ENCODE assay signal across 8 cellular contexts in the genomic region with DNA sequence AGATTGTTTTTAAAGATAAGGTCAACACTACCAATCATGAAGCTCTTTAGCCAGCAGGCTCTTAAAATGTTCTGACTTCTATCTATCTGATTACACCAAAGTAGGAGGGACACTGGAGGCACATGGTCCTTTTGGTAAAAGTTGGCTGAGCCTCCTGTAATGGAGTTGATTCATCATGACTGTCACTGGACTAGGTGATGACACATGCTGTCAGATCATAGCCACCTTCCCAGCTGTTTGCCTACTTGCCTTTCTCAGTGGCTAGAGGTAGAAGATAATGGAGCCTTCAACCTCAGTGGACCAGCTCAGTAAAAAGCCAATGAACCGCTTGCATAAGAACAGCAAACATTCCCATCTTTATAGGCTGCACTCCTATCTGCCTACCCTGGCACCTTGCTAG.
DNase-seq lines count a peak whose midpoint lies in the region; ATAC-seq, FAIRE-seq and TF ChIP-seq lines count a peak whose summit lies in the region.
"Not testable (repeated sequence)": the region's sequence is repeated elsewhere in the genome, so short reads cannot be mapped to it uniquely, and the experiment has no call there.

No MANE protein-coding gene starts in this region.

- POLR2A ChIA-PET in MCF 10A (lab: Yijun Ruan, JAX); HepG2 (lab: Yijun Ruan, JAX): not testable (repeated sequence)

- not testable (repeated sequence) for TF ChIP-seq CTCF in MCF 10A (IDR thresholded peaks at IDR 0.05; ENCODE audit: unreplicated experiment); HepG2 (CRISPR knock-in tag; IDR thresholded peaks at IDR 0.05)

- not testable (repeated sequence) for H3K9me3 Mint-ChIP-seq in MCF 10A (ENCODE audit: unreplicated experiment)

- H3K27me3 Mint-ChIP-seq in MCF 10A (ENCODE audit: insufficient read depth, unreplicated experiment) = peaks cover 24% of the 10 kb centered on the region

- not testable (repeated sequence) for H3K4me1 Mint-ChIP-seq in MCF 10A (ENCODE audit: insufficient read depth, unreplicated experiment)

- H3K9ac ChIP-seq in HepG2 (ENCODE audit: insufficient read depth, low read depth, low read length) = not testable (repeated sequence)

- CTCF ChIA-PET in MCF 10A (lab: Yijun Ruan, JAX); HepG2 (lab: Yijun Ruan, JAX; ENCODE audit: low intra/inter-chr PET ratio, low total read pairs): not testable (repeated sequence)

- not testable (repeated sequence) for H4K20me1 ChIP-seq in HepG2 (ENCODE audit: insufficient read depth, low read length)

- H3K27ac Mint-ChIP-seq in MCF 10A (ENCODE audit: low read depth, unreplicated experiment) = not testable (repeated sequence)

- not testable (repeated sequence) for TF ChIP-seq POLR2A in HepG2 (IDR thresholded peaks at IDR 0.05; ENCODE audit: insufficient read depth in 1 of 2, low read depth in 2 of 2, low read length in 2 of 2)

- peaks cover 11% of the 10 kb centered on the region for H3K4me1 ChIP-seq in HepG2 (ENCODE audit: insufficient read depth, low read length)

- not testable (repeated sequence) for H3K4me2 ChIP-seq in HepG2 (ENCODE audit: low read depth, low read length)

- DNase-seq in ELR (ENCODE audit: low read depth) = peak; percentile 43
- peak; percentile 57 for DNase-seq in HT1080 (ENCODE audit: low read depth)
- DNase-seq in MG63 = peak; percentile 33
- peak; percentile 41 for DNase-seq in RCC 7860 (ENCODE audit: low spot score)
- DNase-seq in SW480 (ENCODE audit: low spot score) = peak; percentile 4
- DNase-seq in MCF 10A (ENCODE audit: unreplicated experiment) = peak; percentile 9
- not testable (repeated sequence) for DNase-seq in HepG2 (ENCODE audit: low spot score)
- peak; percentile 8 for DNase-seq in stimulated activated CD4-positive, alpha-beta T cell treated with anti-CD3 and anti-CD28 coated beads, Interleukin-1b, Interleukin-23, amount 100 ng/mL, for 48 hours

- TF ChIP-seq RAD21 in HepG2 (CRISPR knock-in tag; IDR thresholded peaks at IDR 0.05) = not testable (repeated sequence)

- not testable (repeated sequence) for H3K36me3 ChIP-seq in MG63; HepG2 (replicated peaks in 1 of 2; ENCODE audit: control insufficient read depth in 1 of 2, insufficient read depth in 2 of 2, low read length in 2 of 2)

- in situ Hi-C loops in HepG2 (cut with HindIII; ENCODE audit: extremely low pct_ligation_motif_present, low pct_unique_long_range_greater_than_20kb) = not testable (repeated sequence)

- H3K36me3 Mint-ChIP-seq in MCF 10A (ENCODE audit: insufficient read depth, unreplicated experiment) = not testable (repeated sequence)

- FAIRE-seq in RCC 7860 (lab: Jason Lieb, UNC); HepG2 (lab: Jason Lieb, UNC): not testable (repeated sequence)

- H3K4me3 ChIP-seq in MG63; HepG2 (replicated peaks in 1 of 3; ENCODE audit: insufficient read depth in 1 of 3, low read depth in 2 of 3, low read length in 3 of 3): not testable (repeated sequence)

- not testable (repeated sequence) for H3K9me3 ChIP-seq in MG63; HepG2 (ENCODE audit: low read length)

- intact Hi-C loops in MCF 10A (cut with micrococcal nuclease); HepG2 (cut with micrococcal nuclease; ENCODE audit: unreplicated experiment): not testable (repeated sequence)

- TF ChIP-seq EP300 in HepG2 (IDR thresholded peaks at IDR 0.05; ENCODE audit: low read depth in 2 of 2, low read length in 2 of 2); HepG2 (CRISPR knock-in tag; IDR thresholded peaks at IDR 0.05; ENCODE audit: borderline replicate concordance): not testable (repeated sequence)

- H2AFZ ChIP-seq in HepG2 (ENCODE audit: low read length) = not testable (repeated sequence)

- H3K4me3 Mint-ChIP-seq in MCF 10A (ENCODE audit: unreplicated experiment) = not testable (repeated sequence)

- not testable (repeated sequence) for H3K79me2 ChIP-seq in HepG2 (ENCODE audit: insufficient read depth, low read length)

- not testable (repeated sequence) for ATAC-seq in HepG2

- no CpG with 5 or more reads among the region's 1 CpG for WGBS in HepG2 (ENCODE audit: low lambda C conversion rate)

- not testable (repeated sequence) for H3K27ac ChIP-seq in HepG2 (ENCODE audit: extremely low read length, insufficient read depth, low read length)

- not testable (repeated sequence) for BruUV-seq in MCF 10A (replicated peaks; lab: Mats Ljungman, UMichigan); HepG2 (replicated peaks; lab: Mats Ljungman, UMichigan)

- not testable (repeated sequence) for H3K27me3 ChIP-seq in MG63; HepG2 (ENCODE audit: control insufficient read depth in 1 of 2, insufficient read depth in 2 of 2, low read length in 2 of 2)

TF ChIP-seq in HepG2, 621 proteins besides CTCF, POLR2A, EP300 and RAD21:
- 0 out of 2 replicates have a peak, but pooled peaks have one; percentile 16 for TF ChIP-seq FOSL2 (CRISPR knock-in tag; IDR thresholded peaks at IDR 0.05)
